16 cellular contexts compared by ENCODE assay signal in the genomic region with DNA sequence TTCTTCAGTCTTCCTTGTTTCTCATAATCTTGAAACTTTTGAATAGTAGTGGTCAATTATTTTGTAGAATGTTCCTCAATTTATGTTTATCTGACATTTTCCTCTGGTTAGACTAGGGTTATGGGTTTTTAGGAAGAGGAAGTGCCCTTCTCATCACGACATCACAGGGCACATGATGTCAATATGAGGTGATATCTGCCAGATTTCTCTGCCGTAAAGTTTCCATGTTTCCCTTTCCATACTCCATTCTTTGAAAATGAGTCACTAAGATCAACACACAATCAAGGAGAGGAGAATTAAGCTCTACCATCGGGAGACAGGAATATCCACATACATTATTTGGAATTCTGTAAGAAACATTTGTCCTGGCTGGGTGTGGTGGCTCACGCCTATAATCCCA. TPM values are rescaled to one million over a fixed set of nuclear protein-coding genes. Genes with fewer than 3 reads are reported as not detected.
DNase-seq lines count a peak whose midpoint lies in the region; FAIRE-seq and TF ChIP-seq lines count a peak whose summit lies in the region.
"Had no signal": no experiment of that assay in that cellular context is flagged by ENCODE, and none has a peak within 500 bp of the region (broad histone marks: within the 10 kb centered on the region; RNA-seq: fewer than 3 reads in every experiment).

No MANE protein-coding gene starts in this region.

- H3K27me3 Mint-ChIP-seq in CD14-positive monocyte (ENCODE audit: low read depth in 3 of 3) = peaks cover 0 to 15% (median 0%) of the 10 kb centered on the region in 3 donors
- H3K27me3 Mint-ChIP-seq: activated CD4-positive, alpha-beta memory T cell treated with anti-CD3 and anti-CD28 coated beads, Interleukin-2, amount 10 ng/mL, durations not matched to agents 7 days and 5 days; activated naive CD8-positive, alpha-beta T cell; stimulated activated naive CD8-positive, alpha-beta T cell treated with anti-CD3 and anti-CD28 coated beads, Interleukin-15, Interleukin-2, amounts not matched to agents 100 ng/mL and 50 ng/mL, for 24 hours had no signal

- peaks cover 0 to 5% (median 0%) of the 10 kb centered on the region in 7 donors for H3K9me3 Mint-ChIP-seq in CD14-positive monocyte
- H3K9me3 Mint-ChIP-seq: activated CD4-positive, alpha-beta memory T cell treated with anti-CD3 and anti-CD28 coated beads, Interleukin-2, amount 10 ng/mL, durations not matched to agents 7 days and 5 days; stimulated activated naive CD8-positive, alpha-beta T cell treated with anti-CD3 and anti-CD28 coated beads, Interleukin-15, Interleukin-2, amounts not matched to agents 100 ng/mL and 50 ng/mL, for 24 hours had no signal

- H3K36me3 Mint-ChIP-seq in CD14-positive monocyte = peaks cover 37 to 51% of the 10 kb centered on the region in 2 donors

- DNase-seq in CD14-positive monocyte (ENCODE audit: low spot score) = no peak
- DNase-seq in HTR-8/SVneo (ENCODE audit: insufficient read length, low spot score) = peak; percentile 11
- peak; percentile 53 for DNase-seq in astrocyte of the hippocampus (ENCODE audit: low read depth, low spot score)
- peak; percentile 3 for DNase-seq in medulla oblongata (ENCODE audit: extremely low spot score)
- no peak for DNase-seq in NCI-H146 treated with DMSO at 0.1 percent for 48 hours (lab: John Stamatoyannopoulos, UW; ENCODE audit: unreplicated experiment)
- no peak for DNase-seq in activated naive CD4-positive, alpha-beta T cell treated with Interleukin-2 at 50 U/mL for 16 hours
- no peak for DNase-seq in NCI-H187 (lab: John Stamatoyannopoulos, UW)
- DNase-seq in D341Med (ENCODE audit: low spot score) = no peak
- DNase-seq: activated CD4-positive, alpha-beta memory T cell treated with anti-CD3 and anti-CD28 coated beads, Interleukin-2, amount 10 ng/mL, durations not matched to agents 7 days and 5 days; kidney; NCI-H345; stimulated activated CD4-positive, alpha-beta T cell treated with anti-CD3 and anti-CD28 coated beads, Interleukin-1b, Interleukin-23, amount 100 ng/mL, for 48 hours had no signal

- intact Hi-C loops in CD14-positive monocyte (cut with micrococcal nuclease) = no loop called here

- no peak overlapping the region for H3K4me3 Mint-ChIP-seq in CD14-positive monocyte
- H3K4me3 Mint-ChIP-seq: activated CD4-positive, alpha-beta memory T cell treated with anti-CD3 and anti-CD28 coated beads, Interleukin-2, amount 10 ng/mL, durations not matched to agents 7 days and 5 days; activated naive CD8-positive, alpha-beta T cell; stimulated activated naive CD8-positive, alpha-beta T cell treated with anti-CD3 and anti-CD28 coated beads, Interleukin-15, Interleukin-2, amounts not matched to agents 100 ng/mL and 50 ng/mL, for 24 hours had no signal

- no peak for TF ChIP-seq CTCF in CD14-positive monocyte (IDR thresholded peaks at IDR 0.05)

- FAIRE-seq in HTR-8/SVneo (lab: Jason Lieb, UNC) = no peak
- FAIRE-seq: endometrium, K562, kidney had no signal

- H3K4me1 Mint-ChIP-seq in CD14-positive monocyte = peaks cover 10% of the 10 kb centered on the region
- H3K4me1 Mint-ChIP-seq: activated CD4-positive, alpha-beta memory T cell treated with anti-CD3 and anti-CD28 coated beads, Interleukin-2, amount 10 ng/mL, durations not matched to agents 7 days and 5 days had no signal

- peak overlapping the region; percentile 70 to 90 (median 81) for H3K27ac Mint-ChIP-seq in CD14-positive monocyte
- H3K27ac Mint-ChIP-seq: activated CD4-positive, alpha-beta memory T cell treated with anti-CD3 and anti-CD28 coated beads, Interleukin-2, amount 10 ng/mL, durations not matched to agents 7 days and 5 days; activated naive CD8-positive, alpha-beta T cell; stimulated activated naive CD8-positive, alpha-beta T cell treated with anti-CD3 and anti-CD28 coated beads, Interleukin-15, Interleukin-2, amounts not matched to agents 100 ng/mL and 50 ng/mL, for 24 hours had no signal

RNA-seq across cellular contexts. Expression of a gene that starts 28.4 kb away (rescaled TPM):
- polyA plus RNA-seq in CD14-positive monocyte = 10 to 100 TPM; 55.7 to 60.3 TPM

RNA-seq across cellular contexts. Expression of a gene that starts 46.9 kb away (rescaled TPM):
- polyA plus RNA-seq in CD14-positive monocyte = under 1 TPM; 0.03 to 0.19 TPM

Comparison
In these comparisons a context has a peak if more than half of its experiments do, and no peak if none do; other contexts are left out.
1. DNase-seq: peak in HTR-8/SVneo (single experiment), astrocyte of the hippocampus (single experiment) and medulla oblongata (single experiment); none in CD14-positive monocyte (single experiment), NCI-H146 treated with DMSO at 0.1 percent for 48 hours (single experiment), activated naive CD4-positive, alpha-beta T cell treated with Interleukin-2 at 50 U/mL for 16 hours (single experiment), NCI-H187 (0 of 2) and D341Med (single experiment).